Comparison of ENCODE assay signal across 10 cellular contexts in the genomic region with DNA sequence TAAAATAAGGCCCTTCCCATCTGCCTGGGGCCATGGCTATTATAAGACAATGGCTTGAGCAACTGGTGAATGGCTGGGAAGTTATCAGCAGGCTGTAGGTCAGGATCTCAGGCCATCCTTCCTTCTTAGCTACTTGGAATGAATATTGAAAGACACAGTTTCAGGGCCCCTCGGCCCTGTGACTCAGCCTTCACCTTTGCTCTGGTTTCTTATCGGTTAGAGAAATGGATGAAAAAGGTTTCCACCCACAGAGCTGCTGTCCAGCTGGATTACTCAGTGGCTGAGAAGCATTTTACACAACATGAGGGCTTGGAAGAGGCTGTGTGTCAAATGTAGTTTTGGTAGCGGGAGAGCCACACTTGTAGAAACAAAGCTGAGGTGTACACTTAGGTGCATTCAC. TPM values are rescaled to one million over a fixed set of nuclear protein-coding genes. Genes with fewer than 3 reads are reported as not detected.
DNase-seq lines count a peak whose midpoint lies in the region; ATAC-seq and TF ChIP-seq lines count a peak whose summit lies in the region.
"Had no signal": no experiment of that assay in that cellular context is flagged by ENCODE, and none has a peak within 500 bp of the region (broad histone marks: within the 10 kb centered on the region; RNA-seq: fewer than 3 reads in every experiment).

No MANE protein-coding gene starts in this region.

- 15 to 39% (median 24%) methylated on average over 3 of the region's 3 CpGs for WGBS in adrenal gland, 4 donors
- 51 to 58% methylated on average over 3 of the region's 3 CpGs for WGBS in esophagus squamous epithelium, 2 donors

- RAD21 ChIA-PET in HCT116 (lab: Charles Lee; ENCODE audit: low non-redundant PET in 1 of 2, low total read pairs in 2 of 2, uncharacterized antibody in 2 of 2, unreplicated experiment in 2 of 2), result interaction anchor here in 1 of 2 experiments (0.8 to 0.9 kb wide), 2 partner anchors 8 to 51 kb away, joined by 3 to 4 read pairs; no protein-coding TSS in a partner anchor

- intact Hi-C loops in HCT116 (cut with micrococcal nuclease), result loop anchor here (5.0 to 10.0 kb wide), 2 partner anchors 571 to 1986 kb away; partner anchors contain the start of gene TCF7L2
- intact Hi-C loops in adrenal gland (cut with DNase I), result no loop called here
- intact Hi-C loops in left lung (cut with DNase I), result no loop called here
- intact Hi-C loops in esophagus squamous epithelium (cut with DNase I), result no loop called here

- no TSS peak for BruUV-seq in HCT116 (replicated peaks; lab: Mats Ljungman, UMichigan)

- H3K27me3 ChIP-seq in AG04450 (ENCODE audit: control insufficient read depth, insufficient read depth, low read length) (no peaks in the 10 kb centered on the region), HCT116 (ENCODE audit: insufficient read depth, low read length) (no peaks in the 10 kb centered on the region), adrenal gland (no peaks in the 10 kb centered on the region), left lung (no peaks in the 10 kb centered on the region), esophagus squamous epithelium (no peaks in the 10 kb centered on the region)

- no peak overlapping the region for H3K27ac ChIP-seq in AG04450 (ENCODE audit: low read depth, low read length)
- peak overlapping the region; percentile 77 for H3K27ac ChIP-seq in HCT116 (ENCODE audit: low read depth, low read length)
- peak overlapping the region in 2 of 5 donors; percentile 26 to 54 for H3K27ac ChIP-seq in adrenal gland
- peak overlapping the region in 1 of 2 donors; percentile 10 for H3K27ac ChIP-seq in left lung
- H3K27ac ChIP-seq in esophagus squamous epithelium, result no peak overlapping the region

- H3K4me2 ChIP-seq in HCT116 (ENCODE audit: low read length), result peak overlapping the region; percentile 66

- H4K20me1 ChIP-seq in HCT116 (ENCODE audit: insufficient read depth), result no peaks in the 10 kb centered on the region

- peak overlapping the region; percentile 62 for H3K9ac ChIP-seq in HCT116 (ENCODE audit: low read length)

- peak; percentile 35 for ATAC-seq in HCT116
- peak; percentile 90 for ATAC-seq in left lung
- ATAC-seq: natural killer cell treated with Interleukin-12 subunit alpha and Interleukin-12 subunit beta and Interleukin-15 and Interleukin-18, amount 100 ng/mL, for 72 hours had no signal

- POLR2A ChIA-PET in AG04450 (lab: Yijun Ruan, JAX), result no interaction called here
- POLR2A ChIA-PET in HCT116 (lab: Charles Lee), result interaction anchor here (0.7 to 9.8 kb wide), 15 partner anchors 9 to 1984 kb away, joined by 3 to 134 read pairs (median 4); partner anchors contain the start of gene ACSL5

- DNase-seq in AG04450 (ENCODE audit: low read depth, low spot score) (peak; percentile 21), HCT116 (ENCODE audit: low read depth, low spot score) (peak; percentile 93), adrenal gland (peak; percentile 35 to 89 (median 80)), left lung (no peak), esophagus squamous epithelium (lab: John Stamatoyannopoulos, UW) (no peak), NCI-H446 (lab: John Stamatoyannopoulos, UW) (no peak)
- DNase-seq in stimulated activated CD8-positive, alpha-beta memory T cell treated with anti-CD3 and anti-CD28 coated beads, Interleukin-4, amount 100 ng/mL, for 48 hours, result no peak
- DNase-seq in activated CD4-positive, CD25-positive, alpha-beta regulatory T cell (lab: John Stamatoyannopoulos, UW), result no peak
- DNase-seq: NCI-H526 treated with DMSO at 0.1 percent for 48 hours had no signal

- H3K36me3 ChIP-seq in HCT116 (ENCODE audit: control insufficient read depth in 1 of 2, insufficient read depth in 2 of 2, low read length in 2 of 2) (peaks cover 0 to 10% of the 10 kb centered on the region in 2 experiments; a peak in 1 of 4 replicates), adrenal gland (replicated peaks in 1 of 2) (no peaks in the 10 kb centered on the region), left lung (peaks cover 0 to 15% of the 10 kb centered on the region in 2 donors), esophagus squamous epithelium (no peaks in the 10 kb centered on the region)

- peaks cover 75% of the 10 kb centered on the region for H3K79me2 ChIP-seq in HCT116 (ENCODE audit: insufficient read depth, low read length)

- no peaks in the 10 kb centered on the region for H3K9me3 ChIP-seq in AG04450 (ENCODE audit: control insufficient read depth, insufficient read depth, low read length)
- H3K9me3 ChIP-seq in HCT116 (ENCODE audit: control insufficient read depth in 1 of 2, insufficient read depth in 1 of 2, low read depth in 1 of 2, low read length in 2 of 2), result no peaks in the 10 kb centered on the region
- H3K9me3 ChIP-seq in adrenal gland (replicated peaks in 1 of 3), result no peaks in the 10 kb centered on the region
- H3K9me3 ChIP-seq in left lung, result no peaks in the 10 kb centered on the region
- H3K9me3 ChIP-seq in esophagus squamous epithelium, result no peaks in the 10 kb centered on the region

- H3K4me1 ChIP-seq in HCT116 (ENCODE audit: control insufficient read depth in 1 of 2, insufficient read depth in 2 of 2, low read length in 2 of 2), result peaks cover 90 to 98% of the 10 kb centered on the region in 2 experiments
- peaks cover 12 to 16% of the 10 kb centered on the region in 2 donors for H3K4me1 ChIP-seq in adrenal gland (replicated peaks in 1 of 2)
- peaks cover 0 to 60% of the 10 kb centered on the region in 2 donors for H3K4me1 ChIP-seq in left lung
- no peaks in the 10 kb centered on the region for H3K4me1 ChIP-seq in esophagus squamous epithelium

- CTCF ChIA-PET in AG04450 (lab: Charles Lee) (interaction anchor here (0.6 to 0.8 kb wide), 3 partner anchors 88 to 1002 kb away, joined by 3 read pairs; no protein-coding TSS in a partner anchor), HCT116 (lab: Charles Lee) (interaction anchor here (1.1 to 3.2 kb wide), 5 partner anchors 9 to 245 kb away, joined by 3 to 15 read pairs (median 4); partner anchors contain the start of gene ACSL5)

- TF ChIP-seq CTCF in AG04450 (IDR thresholded peaks at IDR 0.05; ENCODE audit: low read depth, low read length) (no peak), HCT116 (IDR thresholded peaks at IDR 0.05 in 2 of 3, conservative IDR thresholded peaks at IDR 0.05 in 1 of 3; ENCODE audit: borderline replicate concordance in 1 of 3, insufficient read depth in 1 of 3, low read depth in 2 of 3, low read length in 2 of 3) (no peak), adrenal gland (IDR thresholded peaks at IDR 0.05) (peak in 1 of 6 experiments; percentile 17), left lung (IDR thresholded peaks at IDR 0.05) (no peak), esophagus squamous epithelium (IDR thresholded peaks at IDR 0.05) (no peak)

- no peak overlapping the region for H2AFZ ChIP-seq in HCT116 (ENCODE audit: low read depth, low read length, poor library complexity, severe bottlenecking)

- H3K4me3 ChIP-seq in AG04450 (ENCODE audit: low read depth, low read length), result no peak overlapping the region
- peak overlapping the region; percentile 2 to 35; a peak in 2 of 4 replicates for H3K4me3 ChIP-seq in HCT116 (replicated peaks in 1 of 2; ENCODE audit: low read depth in 1 of 2, low read length in 2 of 2)
- no peak overlapping the region for H3K4me3 ChIP-seq in adrenal gland
- no peak overlapping the region for H3K4me3 ChIP-seq in left lung
- no peak overlapping the region for H3K4me3 ChIP-seq in esophagus squamous epithelium

- H3K9me2 ChIP-seq in HCT116 (ENCODE audit: insufficient read depth), result no peaks in the 10 kb centered on the region

- TF ChIP-seq RAD21 in HCT116 (IDR thresholded peaks at IDR 0.05; ENCODE audit: low read depth), result no peak

- no peak for TF ChIP-seq POLR2A in HCT116 (IDR thresholded peaks at IDR 0.05; ENCODE audit: borderline replicate concordance, extremely low read depth, insufficient read depth, insufficient read length)
- TF ChIP-seq POLR2A in adrenal gland (IDR thresholded peaks at IDR 0.05), result no peak
- no peak for TF ChIP-seq POLR2A in esophagus squamous epithelium (IDR thresholded peaks at IDR 0.05)

TF ChIP-seq in HCT116, 20 proteins besides CTCF, POLR2A, EP300 and RAD21:
- peak; percentile 77 for TF ChIP-seq POLR2AphosphoS5 (IDR thresholded peaks at IDR 0.05; ENCODE audit: low read depth, low read length)
- peak; percentile 88 for TF ChIP-seq YY1 (IDR thresholded peaks at IDR 0.05; ENCODE audit: extremely low read depth, insufficient replicate concordance, low read depth, low read length)
- TF ChIP-seq ZFX (IDR thresholded peaks at IDR 0.05), result no peak

RNA-seq across cellular contexts. Expression of gene ACSL5, which starts 9.4 kb away (rescaled TPM):
- polyA plus RNA-seq in AG04450 (2011; rRNA removed) (1.8 and 2.0 TPM in 2 replicates), adrenal gland (1 to 10 TPM; 4.9 to 7.5 (median 7.4) TPM)
- 1.1 and 1.6 TPM in 2 replicates for polyA minus RNA-seq in AG04450 (2011; rRNA and poly(A)+ RNA removed)
- total RNA-seq in HCT116 (2021; ENCODE audit: unreplicated experiment) (195 TPM), adrenal gland (1 to 10 TPM; 2.1 to 8.6 (median 6.7) TPM), left lung (10 to 100 TPM; 68.0 to 82.5 TPM), esophagus squamous epithelium (10 to 100 TPM in 2 of 4 donors, 1 to 10 TPM in 2; 5.2 to 15.9 (median 8.2) TPM)
- 101 and 149 TPM in 2 replicates for polyA plus RNA-seq in HCT116 (2012)

Comparison
In these comparisons a context has a peak if more than half of its experiments do, and no peak if none do; other contexts are left out.
1. DNase-seq: peak in AG04450 (single experiment), HCT116 (single experiment) and adrenal gland (7 of 7); none in left lung (0 of 2), stimulated activated CD8-positive, alpha-beta memory T cell treated with anti-CD3 and anti-CD28 coated beads, Interleukin-4, amount 100 ng/mL, for 48 hours (single experiment), activated CD4-positive, CD25-positive, alpha-beta regulatory T cell (0 of 4), esophagus squamous epithelium (single experiment) and NCI-H446 (0 of 2).
2. H3K4me3 ChIP-seq: peak in HCT116 (2 of 2); none in AG04450 (single experiment), adrenal gland (0 of 4), left lung (0 of 2) and esophagus squamous epithelium (0 of 4).
3. RNA of gene ACSL5, which starts 9.4 kb away (total RNA-seq): 195 TPM in HCT116 (single experiment) and 68.0 to 82.5 TPM in left lung; 5.2 to 15.9 TPM in esophagus squamous epithelium and 2.1 to 8.6 TPM in adrenal gland; every median in the first group is over 4 times any median in the second.